In genomic region chr5:125186911-125187375, GRCh38 we compare ENCODE assay signal across 2 cellular contexts.
TF ChIP-seq lines count a peak whose summit lies in the region.

No MANE protein-coding gene starts in this region.

TF ChIP-seq in HEK293, 187 proteins besides CTCF, POLR2A, EP300 and RAD21 (continued from another document):
- TF ChIP-seq ZNF341 (tag by site-specific recombination; IDR thresholded peaks at IDR 0.05; ENCODE audit: low read depth) (peak; percentile 51), ZNF24 (tag by site-specific recombination; IDR thresholded peaks at IDR 0.05) (no peak), ZXDB (tag by site-specific recombination; IDR thresholded peaks at IDR 0.05) (peak; percentile 35; the same call in 1 of the 2 replicates), ZNF398 (tag by site-specific recombination; IDR thresholded peaks at IDR 0.05) (no peak), SP2 (tag by site-specific recombination; IDR thresholded peaks at IDR 0.05) (no peak), PRDM6 (tag by site-specific recombination; IDR thresholded peaks at IDR 0.05) (peak; percentile 44), ATF2 (tag by site-specific recombination; IDR thresholded peaks at IDR 0.05; ENCODE audit: low read depth) (no peak), ZBTB17 (tag by site-specific recombination; IDR thresholded peaks at IDR 0.05) (0 out of 2 replicates have a peak, but pooled peaks have one; percentile 21), KLF7 (tag by site-specific recombination; IDR thresholded peaks at IDR 0.05; ENCODE audit: borderline replicate concordance) (no peak), YY1 (tag by site-specific recombination; IDR thresholded peaks at IDR 0.05) (no peak), SP7 (tag by site-specific recombination; IDR thresholded peaks at IDR 0.05) (peak; percentile 71), ZNF335 (tag by site-specific recombination; conservative IDR thresholded peaks at IDR 0.05) (peak; percentile 34; the same call in 1 of the 2 replicates), ZNF10 (tag by site-specific recombination; IDR thresholded peaks at IDR 0.05) (peak; percentile 82), ZBTB20 (tag by site-specific recombination; IDR thresholded peaks at IDR 0.05) (no peak), ZNF521 (tag by site-specific recombination; IDR thresholded peaks at IDR 0.05) (no peak), ZNF175 (tag by site-specific recombination; IDR thresholded peaks at IDR 0.05) (no peak), FEZF1 (tag by site-specific recombination; IDR thresholded peaks at IDR 0.05) (peak; percentile 66), ZNF600 (tag by site-specific recombination; IDR thresholded peaks at IDR 0.05) (peak; percentile 54; the same call in 1 of the 2 replicates), ZNF660 (tag by site-specific recombination; IDR thresholded peaks at IDR 0.05) (peak; percentile 44; the same call in 1 of the 2 replicates)
TF ChIP-seq in HEK293: peak in this region for 10.

TF ChIP-seq in SK-N-SH, 30 proteins besides CTCF, POLR2A, EP300 and RAD21:
- no peak for TF ChIP-seq ZBTB33 (IDR thresholded peaks at IDR 0.05; ENCODE audit: borderline replicate concordance, low read depth)
- no peak for TF ChIP-seq JUND (IDR thresholded peaks at IDR 0.05)
- no peak for TF ChIP-seq FOXJ3 (CRISPR knock-in tag; IDR thresholded peaks at IDR 0.05)
- no peak for TF ChIP-seq TAF1 (IDR thresholded peaks at IDR 0.05; ENCODE audit: borderline replicate concordance, low read depth, low read length)
- TF ChIP-seq YY1 (IDR thresholded peaks at IDR 0.05; ENCODE audit: low read depth), result no peak
- no peak for TF ChIP-seq RXRA (IDR thresholded peaks at IDR 0.05; ENCODE audit: borderline replicate concordance, low read depth)
- no peak for TF ChIP-seq MEF2A (IDR thresholded peaks at IDR 0.05; ENCODE audit: borderline replicate concordance, low read depth)
- no peak for TF ChIP-seq TCF12 (IDR thresholded peaks at IDR 0.05)
- TF ChIP-seq RCOR1 (IDR thresholded peaks at IDR 0.05; ENCODE audit: low read length), result peak; percentile 72
- TF ChIP-seq USF1 (IDR thresholded peaks at IDR 0.05; ENCODE audit: borderline replicate concordance, low read depth), result no peak
- TF ChIP-seq GATA2 (CRISPR knock-in tag; IDR thresholded peaks at IDR 0.05), result peak; percentile 38
- no peak for TF ChIP-seq MAX (IDR thresholded peaks at IDR 0.05; ENCODE audit: low read depth)
